ENCODE assay signal across 8 cellular contexts in genomic region chr9:91796516-91796915, GRCh38.
A peak's percentile ranks its signal among the peaks of the same experiment; 100 is the strongest.
DNase-seq lines count a peak whose midpoint lies in the region; ATAC-seq, FAIRE-seq and TF ChIP-seq lines count a peak whose summit lies in the region.
"Not testable (repeated sequence)": the region's sequence is repeated elsewhere in the genome, so short reads cannot be mapped to it uniquely, and the experiment has no call there.

No MANE protein-coding gene starts in this region.

- H3K4me3 ChIP-seq in keratinocyte (ENCODE audit: control insufficient read depth in 2 of 3, extremely low read depth in 1 of 3, insufficient read depth in 2 of 3, low read depth in 1 of 3, low read length in 3 of 3): not testable (repeated sequence)

- intact Hi-C loops in CD4-positive, alpha-beta T cell (cut with DNase I, micrococcal nuclease): not testable (repeated sequence)

- H3K4me1 ChIP-seq in keratinocyte (ENCODE audit: control insufficient read depth, extremely low read depth, insufficient read depth, low read length): peaks cover 11% of the 10 kb centered on the region

- H3K4me1 Mint-ChIP-seq in CD4-positive, alpha-beta T cell (ENCODE audit: low read depth): peaks cover 13% of the 10 kb centered on the region
- H3K4me1 Mint-ChIP-seq in effector memory CD8-positive, alpha-beta T cell (ENCODE audit: low read depth in 2 of 2): peaks cover 18 to 20% of the 10 kb centered on the region in 2 donors

- H3K9me3 Mint-ChIP-seq in CD4-positive, alpha-beta T cell; effector memory CD8-positive, alpha-beta T cell: not testable (repeated sequence)

- TF ChIP-seq CTCF in CD4-positive, alpha-beta T cell (IDR thresholded peaks at IDR 0.05); keratinocyte (optimal IDR thresholded peaks at IDR 0.05 in 1 of 3, IDR thresholded peaks at IDR 0.05 in 1 of 3, conservative IDR thresholded peaks at IDR 0.05 in 1 of 3; ENCODE audit: extremely low read depth in 1 of 3, insufficient read depth in 2 of 3, low read length in 3 of 3): not testable (repeated sequence)

- not testable (repeated sequence) for H3K79me2 ChIP-seq in keratinocyte (ENCODE audit: control insufficient read depth, insufficient read depth, low read length)

- H3K27me3 ChIP-seq in CD4-positive, alpha-beta T cell (ENCODE audit: control insufficient read depth, insufficient read depth, low read length); keratinocyte (ENCODE audit: control insufficient read depth, extremely low read depth, insufficient read depth, low read length): not testable (repeated sequence)

- ATAC-seq in CD4-positive, alpha-beta T cell (ENCODE audit: poor library complexity): peak; percentile 76
- ATAC-seq in effector memory CD8-positive, alpha-beta T cell (replicated peaks): peak; percentile 48

- peak overlapping the region; percentile 16 for H3K9ac ChIP-seq in keratinocyte (ENCODE audit: control insufficient read depth, extremely low read depth, insufficient read depth, low read length)

- not testable (repeated sequence) for H3K36me3 Mint-ChIP-seq in CD4-positive, alpha-beta T cell (ENCODE audit: low read depth)
- peaks cover 26% of the 10 kb centered on the region for H3K36me3 Mint-ChIP-seq in effector memory CD8-positive, alpha-beta T cell (ENCODE audit: insufficient read depth)

- H2AFZ ChIP-seq in keratinocyte (ENCODE audit: control insufficient read depth, low read length): not testable (repeated sequence)

- H3K36me3 ChIP-seq in keratinocyte (ENCODE audit: control insufficient read depth in 2 of 2, extremely low read depth in 1 of 2, insufficient read depth in 2 of 2, low read length in 2 of 2): not testable (repeated sequence)

- not testable (repeated sequence) for H3K9me3 ChIP-seq in CD4-positive, alpha-beta T cell (ENCODE audit: control insufficient read depth, low read length); keratinocyte (ENCODE audit: control insufficient read depth, low read depth, low read length)

- dilution Hi-C loops in keratinocyte (cut with MboI; ENCODE audit: extremely low pct_ligation_motif_present, low sequenced_read_pairs): not testable (repeated sequence)

- H3K27me3 Mint-ChIP-seq in CD4-positive, alpha-beta T cell; effector memory CD8-positive, alpha-beta T cell: not testable (repeated sequence)

- H3K27ac ChIP-seq in CD4-positive, alpha-beta T cell (ENCODE audit: low read depth, low read length): not testable (repeated sequence)
- H3K27ac ChIP-seq in keratinocyte (ENCODE audit: control insufficient read depth, insufficient read depth, low read length): peak overlapping the region; percentile 27

- not testable (repeated sequence) for H3K9me1 ChIP-seq in keratinocyte (ENCODE audit: control insufficient read depth, extremely low read depth, insufficient read depth, low read length)

- not testable (repeated sequence) for H4K20me1 ChIP-seq in keratinocyte (ENCODE audit: control insufficient read depth, extremely low read depth, insufficient read depth, low read length)

- H3K4me3 Mint-ChIP-seq in CD4-positive, alpha-beta T cell; effector memory CD8-positive, alpha-beta T cell: not testable (repeated sequence)

- CTCF ChIA-PET in CD4-positive, alpha-beta T cell (lab: Charles Lee): interaction anchor here (0.6 kb wide), 1 partner anchor 1770 kb away, joined by 3 read pairs; no protein-coding TSS in a partner anchor

- not testable (repeated sequence) for H3K4me2 ChIP-seq in keratinocyte (ENCODE audit: control insufficient read depth, extremely low read depth, insufficient read depth, low read depth, low read length)

- not testable (repeated sequence) for FAIRE-seq in keratinocyte (lab: Jason Lieb, UNC)

- peak overlapping the region; percentile 47 for H3K27ac Mint-ChIP-seq in CD4-positive, alpha-beta T cell
- H3K27ac Mint-ChIP-seq in effector memory CD8-positive, alpha-beta T cell: peak overlapping the region; percentile 85 to 90

- DNase-seq in CD4-positive, alpha-beta T cell: peak in 6 of 10 experiments; percentile 2 to 39 (median 10)
- DNase-seq in LoVo (ENCODE audit: low spot score) (peak; percentile 52), T-helper 1 cell (peak; percentile 11 to 64 (median 49))
- DNase-seq in activated CD8-positive, alpha-beta memory T cell treated with anti-CD3 and anti-CD28 coated beads for 24 hours: peak; percentile 55
- DNase-seq in activated effector memory CD4-positive, alpha-beta T cell treated with anti-CD3 and anti-CD28 coated beads, Interleukin-2, amount 50 U/mL, for 16 hours: peak; percentile 72
- peak; percentile 45 to 59 (median 56) for DNase-seq in effector memory CD8-positive, alpha-beta T cell
- not testable (repeated sequence) for DNase-seq in keratinocyte (ENCODE audit: low read depth, low spot score)
- DNase-seq in stimulated activated CD8-positive, alpha-beta memory T cell treated with anti-CD3 and anti-CD28 coated beads, Interleukin-15, amount 100 ng/mL, for 4 hours (ENCODE audit: low read depth in 2 of 2): peak; percentile 21 to 33

- POLR2A ChIA-PET in CD4-positive, alpha-beta T cell (lab: Charles Lee): not testable (repeated sequence)
